13 cellular contexts compared by ENCODE assay signal in the genomic region with DNA sequence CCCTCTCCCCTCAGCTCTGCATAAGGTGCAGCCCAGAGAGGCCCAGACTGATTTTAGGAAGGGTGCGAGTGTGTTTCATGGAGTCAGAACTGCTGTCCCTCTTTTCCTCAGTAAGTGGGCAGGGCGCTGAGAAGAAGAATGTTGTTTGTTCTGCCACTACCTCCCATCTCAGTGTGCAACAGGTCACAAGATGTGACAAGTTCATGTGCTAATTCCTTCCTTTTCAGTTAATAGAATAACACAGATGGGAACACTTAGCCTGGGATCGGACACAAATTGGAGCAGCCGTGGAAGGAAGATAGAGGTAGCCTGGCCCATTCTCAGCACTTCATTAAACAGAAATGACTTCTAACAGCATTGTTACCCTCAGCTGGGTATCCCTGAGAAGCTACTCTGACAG.
A peak's percentile ranks its signal among the peaks of the same experiment; 100 is the strongest.
DNase-seq lines count a peak whose midpoint lies in the region; ATAC-seq, FAIRE-seq and TF ChIP-seq lines count a peak whose summit lies in the region.
"Had no signal": no experiment of that assay in that cellular context is flagged by ENCODE, and none has a peak within 500 bp of the region (broad histone marks: within the 10 kb centered on the region; RNA-seq: fewer than 3 reads in every experiment).

No MANE protein-coding gene starts in this region.

- H2BK5ac ChIP-seq in mesenchymal stem cell (ENCODE audit: low read depth, low read length, poor library complexity, severe bottlenecking) = no peak overlapping the region

- peak; percentile 80 for ATAC-seq in sciatic nerve
- ATAC-seq: CD8-positive, alpha-beta T cell had no signal

- no peak overlapping the region for H3K18ac ChIP-seq in mesenchymal stem cell (ENCODE audit: low read depth in 1 of 2, low read length in 2 of 2)

- H3K4me1 ChIP-seq in mesenchymal stem cell (ENCODE audit: control insufficient read depth, insufficient read depth, low read depth, low read length) = no peaks in the 10 kb centered on the region

- H2AK5ac ChIP-seq in mesenchymal stem cell (ENCODE audit: low read length, severe bottlenecking) = no peak overlapping the region

- H3K27me3 ChIP-seq in mesenchymal stem cell (ENCODE audit: control insufficient read depth in 1 of 2, insufficient read depth in 1 of 2, low read length in 2 of 2) = peaks cover 3 to 4% of the 10 kb centered on the region in 2 experiments

- no peaks in the 10 kb centered on the region for H3K79me1 ChIP-seq in mesenchymal stem cell (replicated peaks; ENCODE audit: low read length, poor library complexity, severe bottlenecking)

- H2BK15ac ChIP-seq in mesenchymal stem cell (ENCODE audit: low read depth, poor library complexity, severe bottlenecking) = no peak overlapping the region

- no peak overlapping the region for H3K4me3 ChIP-seq in mesenchymal stem cell (ENCODE audit: insufficient read depth in 1 of 2, low read depth in 1 of 2, low read length in 2 of 2)

- H3K9me3 ChIP-seq in mesenchymal stem cell (ENCODE audit: control insufficient read depth, low read length) = no peaks in the 10 kb centered on the region

- 75% methylated on average over 4 of the region's 4 CpGs for WGBS in mesenchymal stem cell

- intact Hi-C loops in sciatic nerve (cut with DNase I) = no loop called here

- no peak overlapping the region for H2BK120ac ChIP-seq in mesenchymal stem cell (ENCODE audit: low read depth, low read length)

- no peak overlapping the region for H4K91ac ChIP-seq in mesenchymal stem cell (ENCODE audit: low read length)

- H3K9ac ChIP-seq in mesenchymal stem cell (ENCODE audit: low read length) = no peak overlapping the region

- H3K23ac ChIP-seq in mesenchymal stem cell (ENCODE audit: low read length in 2 of 2) = no peak overlapping the region

- DNase-seq in mesenchymal stem cell (no peak), sciatic nerve (ENCODE audit: low spot score) (no peak), D341Med (ENCODE audit: low spot score) (no peak), medulla oblongata (ENCODE audit: extremely low spot score) (no peak), GM12892 (ENCODE audit: insufficient read length) (no peak)
- DNase-seq: CD8-positive, alpha-beta T cell; COR-L47; DND-41; GDM1; HCEC 1CT had no signal

- no peak for FAIRE-seq in GM12892 (lab: Jason Lieb, UNC)
- FAIRE-seq: GM19239 had no signal

- H3K27ac ChIP-seq in cingulate gyrus (ENCODE audit: low read depth, low read length) (peak overlapping the region; percentile 76), mesenchymal stem cell (ENCODE audit: low read length, poor library complexity, severe bottlenecking) (no peak overlapping the region)
- H3K27ac ChIP-seq: HL-60 had no signal

- peak overlapping the region; percentile 12 for H4K8ac ChIP-seq in mesenchymal stem cell (ENCODE audit: low read length)

- no peak for TF ChIP-seq POLR2A in GM12892 (IDR thresholded peaks at IDR 0.05; ENCODE audit: low read depth, low read length)

- no peak overlapping the region for H2AFZ ChIP-seq in mesenchymal stem cell (ENCODE audit: low read depth, low read length)

- no peak overlapping the region for H3K4me2 ChIP-seq in mesenchymal stem cell (ENCODE audit: low read length, poor library complexity, severe bottlenecking)

- H3K4ac ChIP-seq in mesenchymal stem cell (ENCODE audit: low read depth in 1 of 2, low read length in 2 of 2) = no peak overlapping the region

- H3K14ac ChIP-seq in mesenchymal stem cell (ENCODE audit: low read length in 2 of 2) = no peak overlapping the region

- no peaks in the 10 kb centered on the region for H3K36me3 ChIP-seq in mesenchymal stem cell (ENCODE audit: control insufficient read depth in 1 of 2, insufficient read depth in 2 of 2, low read depth in 1 of 2, low read length in 2 of 2)

- H2BK12ac ChIP-seq in mesenchymal stem cell (ENCODE audit: low read length in 2 of 2) = no peak overlapping the region
